Comparison of ENCODE assay signal across 8 cellular contexts in genomic region chr6:26088344-26088743, GRCh38. TPM values are rescaled to one million over a fixed set of nuclear protein-coding genes. Genes with fewer than 3 reads are reported as not detected.
DNase-seq lines count a peak whose midpoint lies in the region; ATAC-seq and TF ChIP-seq lines count a peak whose summit lies in the region.

No MANE protein-coding gene starts in this region.

- H3K27me3 ChIP-seq in mesendoderm (ENCODE audit: insufficient read depth, low read length, poor library complexity) (no peaks in the 10 kb centered on the region), uterus (no peaks in the 10 kb centered on the region)

- no peaks in the 10 kb centered on the region for H3K79me2 ChIP-seq in mesendoderm (ENCODE audit: control insufficient read depth, insufficient read depth, low read length)

- H2BK15ac ChIP-seq in mesendoderm (replicated peaks; ENCODE audit: low read depth): no peak overlapping the region

- peak overlapping the region; percentile 73 for H3K56ac ChIP-seq in mesendoderm (ENCODE audit: low read length)

- no peaks in the 10 kb centered on the region for H3K9me3 Mint-ChIP-seq in activated naive CD4-positive, alpha-beta T cell treated with anti-CD3 and anti-CD28 coated beads, Interleukin-2, amount 10 ng/mL, durations not matched to agents 7 days and 5 days

- H2AK5ac ChIP-seq in mesendoderm (ENCODE audit: low read length): no peak overlapping the region

- H3K18ac ChIP-seq in mesendoderm (ENCODE audit: low read length): no peak overlapping the region

- H4K8ac ChIP-seq in mesendoderm (ENCODE audit: low read depth, low read length): no peak overlapping the region

- ATAC-seq in omental fat pad (ENCODE audit: low FRiP score): no peak
- ATAC-seq in GM21723 (IDR thresholded peaks at IDR 0.05; ENCODE audit: unreplicated experiment): no peak

- H3K23ac ChIP-seq in mesendoderm (ENCODE audit: low read length): no peak overlapping the region

- H3K4me3 ChIP-seq in choroid plexus epithelial cell (ENCODE audit: low read depth, low read length): peak overlapping the region; percentile 88
- H3K4me3 ChIP-seq in mesendoderm (ENCODE audit: low read length): no peak overlapping the region
- H3K4me3 ChIP-seq in uterus: peak overlapping the region; percentile 53 to 59

- H3K36me3 ChIP-seq in mesendoderm (ENCODE audit: control insufficient read depth, insufficient read depth, low read length) (no peaks in the 10 kb centered on the region), uterus (no peaks in the 10 kb centered on the region)

- H3K4me3 Mint-ChIP-seq in activated naive CD4-positive, alpha-beta T cell treated with anti-CD3 and anti-CD28 coated beads, Interleukin-2, amount 10 ng/mL, durations not matched to agents 7 days and 5 days: peak overlapping the region; percentile 78

- no peak for TF ChIP-seq CTCF in choroid plexus epithelial cell (conservative IDR thresholded peaks at IDR 0.05; ENCODE audit: low read depth, low read length)
- no peak for TF ChIP-seq CTCF in uterus (IDR thresholded peaks at IDR 0.05)
- no peak for TF ChIP-seq CTCF in omental fat pad (IDR thresholded peaks at IDR 0.05)

- H4K5ac ChIP-seq in mesendoderm (ENCODE audit: low read length): no peak overlapping the region

- DNase-seq in activated naive CD4-positive, alpha-beta T cell treated with anti-CD3 and anti-CD28 coated beads, Interleukin-2, amount 10 ng/mL, durations not matched to agents 7 days and 5 days: no peak
- DNase-seq in activated naive CD4-positive, alpha-beta T cell treated with anti-CD3 and anti-CD28 coated beads, Interleukin-2, amount 50 U/mL, for 16 hours: no peak
- DNase-seq in choroid plexus epithelial cell (ENCODE audit: low read depth): peak; percentile 37
- DNase-seq in mesendoderm: no peak
- DNase-seq in uterus: peak in 1 of 2 donors; percentile 28
- DNase-seq in HUDEP-2 (lab: John Stamatoyannopoulos, UW; ENCODE audit: unreplicated experiment in 76 of 76): no peak
- DNase-seq in omental fat pad (ENCODE audit: low spot score): no peak

- TF ChIP-seq POLR2A in uterus (IDR thresholded peaks at IDR 0.05): no peak

- H3K27me3 Mint-ChIP-seq in activated naive CD4-positive, alpha-beta T cell treated with anti-CD3 and anti-CD28 coated beads, Interleukin-2, amount 10 ng/mL, durations not matched to agents 7 days and 5 days: peaks cover 9% of the 10 kb centered on the region

- H3K27ac ChIP-seq in mesendoderm (ENCODE audit: low read depth, low read length) (no peak overlapping the region), uterus (peak overlapping the region; percentile 94 to 96)

- CTCF ChIA-PET in activated naive CD4-positive, alpha-beta T cell treated with anti-CD3 and anti-CD28 coated beads, Interleukin-2, amount 10 ng/mL, durations not matched to agents 7 days and 5 days (lab: Charles Lee): interaction anchor here (1.9 to 20.8 kb wide), 3 partner anchors 8 to 21 kb away, joined by 4 to 475 read pairs (median 51); no protein-coding TSS in a partner anchor

- intact Hi-C loops in uterus (cut with DNase I; ENCODE audit: low total_unique reads): no loop called here

- no peak overlapping the region for H3K4ac ChIP-seq in mesendoderm (ENCODE audit: low read depth, low read length)

- H3K4me1 ChIP-seq in mesendoderm (ENCODE audit: control insufficient read depth, low read depth, low read length): peaks cover 1% of the 10 kb centered on the region
- peaks cover 0 to 10% of the 10 kb centered on the region in 2 donors for H3K4me1 ChIP-seq in uterus

- H3K36me3 Mint-ChIP-seq in activated naive CD4-positive, alpha-beta T cell treated with anti-CD3 and anti-CD28 coated beads, Interleukin-2, amount 10 ng/mL, durations not matched to agents 7 days and 5 days: peaks cover 13% of the 10 kb centered on the region

- H2BK120ac ChIP-seq in mesendoderm (ENCODE audit: low read depth, low read length): no peak overlapping the region

- H3K4me1 Mint-ChIP-seq in activated naive CD4-positive, alpha-beta T cell treated with anti-CD3 and anti-CD28 coated beads, Interleukin-2, amount 10 ng/mL, durations not matched to agents 7 days and 5 days: peaks cover 70% of the 10 kb centered on the region

- no peaks in the 10 kb centered on the region for H3K79me1 ChIP-seq in mesendoderm (ENCODE audit: low read length)

- H3K9ac ChIP-seq in mesendoderm (ENCODE audit: low read length): peak overlapping the region; percentile 12

- peak overlapping the region; percentile 22 for H3K27ac Mint-ChIP-seq in activated naive CD4-positive, alpha-beta T cell treated with anti-CD3 and anti-CD28 coated beads, Interleukin-2, amount 10 ng/mL, durations not matched to agents 7 days and 5 days

- no peak overlapping the region for H3K4me2 ChIP-seq in mesendoderm (ENCODE audit: low read length)

- no CpG with 5 or more reads among the region's 5 CpGs for WGBS in mesendoderm (ENCODE audit: extremely low coverage, insufficient coverage, low lambda C conversion rate)

- no peak overlapping the region for H2BK5ac ChIP-seq in mesendoderm (ENCODE audit: low read length)

- H3K9me3 ChIP-seq in uterus: no peaks in the 10 kb centered on the region

RNA-seq across cellular contexts. Expression of gene HFE, which starts 1.1 kb away (rescaled TPM):
- polyA plus RNA-seq in mesendoderm (2013, experiment 1 of 2): 0.28 TPM
- 0.41 TPM for polyA plus RNA-seq in mesendoderm (2013, experiment 2 of 2)
- total RNA-seq in uterus (1 to 10 TPM; 1.2 to 8.4 (median 6.2) TPM), omental fat pad (10 to 100 TPM in 1 of 4 donors, 1 to 10 TPM in 3; 5.3 to 10.7 (median 8.8) TPM)
